In genomic region chr4:71346710-71347109, GRCh38 we compare ENCODE assay signal across 8 cellular contexts.
"Had no signal": no experiment of that assay in that cellular context is flagged by ENCODE, and none has a peak within 500 bp of the region (broad histone marks: within the 10 kb centered on the region; RNA-seq: fewer than 3 reads in every experiment).

No MANE protein-coding gene starts in this region.

- H3K4me3 ChIP-seq: GM23338, K562 had no signal

- FAIRE-seq: H1, H54, HTR-8/SVneo, K562 had no signal

- ATAC-seq: GM23338, HCT116, K562 had no signal

- H2AFZ ChIP-seq: GM23338 had no signal

- DNase-seq: H9, KG1 had no signal

- H3K4me2 ChIP-seq: GM23338 had no signal
